1 cellular context compared by ENCODE assay signal in the genomic region with DNA sequence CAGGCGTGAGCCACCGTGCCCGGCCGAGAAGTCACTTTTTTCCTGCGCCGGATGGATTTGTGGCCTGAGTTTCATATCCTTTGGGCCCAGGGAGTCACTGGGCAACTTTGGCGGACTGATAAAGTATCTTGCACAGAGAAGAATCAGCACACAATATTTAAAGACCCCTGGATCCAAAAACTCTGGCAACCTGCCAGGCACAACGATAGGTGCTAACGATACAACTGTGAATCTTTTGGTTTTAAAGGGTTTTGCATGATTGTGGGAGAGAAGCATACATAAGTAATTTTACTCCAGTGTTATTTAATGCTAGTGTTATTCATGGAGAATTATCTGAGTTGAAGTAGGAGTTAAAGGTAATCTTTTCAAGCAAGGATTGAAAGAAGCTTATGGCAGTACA.
TF ChIP-seq lines count a peak whose summit lies in the region.

No MANE protein-coding gene starts in this region.

TF ChIP-seq in GM23338, 12 proteins besides CTCF, POLR2A, EP300 and RAD21 (continued from another document):
- TF ChIP-seq, protein P1, sequence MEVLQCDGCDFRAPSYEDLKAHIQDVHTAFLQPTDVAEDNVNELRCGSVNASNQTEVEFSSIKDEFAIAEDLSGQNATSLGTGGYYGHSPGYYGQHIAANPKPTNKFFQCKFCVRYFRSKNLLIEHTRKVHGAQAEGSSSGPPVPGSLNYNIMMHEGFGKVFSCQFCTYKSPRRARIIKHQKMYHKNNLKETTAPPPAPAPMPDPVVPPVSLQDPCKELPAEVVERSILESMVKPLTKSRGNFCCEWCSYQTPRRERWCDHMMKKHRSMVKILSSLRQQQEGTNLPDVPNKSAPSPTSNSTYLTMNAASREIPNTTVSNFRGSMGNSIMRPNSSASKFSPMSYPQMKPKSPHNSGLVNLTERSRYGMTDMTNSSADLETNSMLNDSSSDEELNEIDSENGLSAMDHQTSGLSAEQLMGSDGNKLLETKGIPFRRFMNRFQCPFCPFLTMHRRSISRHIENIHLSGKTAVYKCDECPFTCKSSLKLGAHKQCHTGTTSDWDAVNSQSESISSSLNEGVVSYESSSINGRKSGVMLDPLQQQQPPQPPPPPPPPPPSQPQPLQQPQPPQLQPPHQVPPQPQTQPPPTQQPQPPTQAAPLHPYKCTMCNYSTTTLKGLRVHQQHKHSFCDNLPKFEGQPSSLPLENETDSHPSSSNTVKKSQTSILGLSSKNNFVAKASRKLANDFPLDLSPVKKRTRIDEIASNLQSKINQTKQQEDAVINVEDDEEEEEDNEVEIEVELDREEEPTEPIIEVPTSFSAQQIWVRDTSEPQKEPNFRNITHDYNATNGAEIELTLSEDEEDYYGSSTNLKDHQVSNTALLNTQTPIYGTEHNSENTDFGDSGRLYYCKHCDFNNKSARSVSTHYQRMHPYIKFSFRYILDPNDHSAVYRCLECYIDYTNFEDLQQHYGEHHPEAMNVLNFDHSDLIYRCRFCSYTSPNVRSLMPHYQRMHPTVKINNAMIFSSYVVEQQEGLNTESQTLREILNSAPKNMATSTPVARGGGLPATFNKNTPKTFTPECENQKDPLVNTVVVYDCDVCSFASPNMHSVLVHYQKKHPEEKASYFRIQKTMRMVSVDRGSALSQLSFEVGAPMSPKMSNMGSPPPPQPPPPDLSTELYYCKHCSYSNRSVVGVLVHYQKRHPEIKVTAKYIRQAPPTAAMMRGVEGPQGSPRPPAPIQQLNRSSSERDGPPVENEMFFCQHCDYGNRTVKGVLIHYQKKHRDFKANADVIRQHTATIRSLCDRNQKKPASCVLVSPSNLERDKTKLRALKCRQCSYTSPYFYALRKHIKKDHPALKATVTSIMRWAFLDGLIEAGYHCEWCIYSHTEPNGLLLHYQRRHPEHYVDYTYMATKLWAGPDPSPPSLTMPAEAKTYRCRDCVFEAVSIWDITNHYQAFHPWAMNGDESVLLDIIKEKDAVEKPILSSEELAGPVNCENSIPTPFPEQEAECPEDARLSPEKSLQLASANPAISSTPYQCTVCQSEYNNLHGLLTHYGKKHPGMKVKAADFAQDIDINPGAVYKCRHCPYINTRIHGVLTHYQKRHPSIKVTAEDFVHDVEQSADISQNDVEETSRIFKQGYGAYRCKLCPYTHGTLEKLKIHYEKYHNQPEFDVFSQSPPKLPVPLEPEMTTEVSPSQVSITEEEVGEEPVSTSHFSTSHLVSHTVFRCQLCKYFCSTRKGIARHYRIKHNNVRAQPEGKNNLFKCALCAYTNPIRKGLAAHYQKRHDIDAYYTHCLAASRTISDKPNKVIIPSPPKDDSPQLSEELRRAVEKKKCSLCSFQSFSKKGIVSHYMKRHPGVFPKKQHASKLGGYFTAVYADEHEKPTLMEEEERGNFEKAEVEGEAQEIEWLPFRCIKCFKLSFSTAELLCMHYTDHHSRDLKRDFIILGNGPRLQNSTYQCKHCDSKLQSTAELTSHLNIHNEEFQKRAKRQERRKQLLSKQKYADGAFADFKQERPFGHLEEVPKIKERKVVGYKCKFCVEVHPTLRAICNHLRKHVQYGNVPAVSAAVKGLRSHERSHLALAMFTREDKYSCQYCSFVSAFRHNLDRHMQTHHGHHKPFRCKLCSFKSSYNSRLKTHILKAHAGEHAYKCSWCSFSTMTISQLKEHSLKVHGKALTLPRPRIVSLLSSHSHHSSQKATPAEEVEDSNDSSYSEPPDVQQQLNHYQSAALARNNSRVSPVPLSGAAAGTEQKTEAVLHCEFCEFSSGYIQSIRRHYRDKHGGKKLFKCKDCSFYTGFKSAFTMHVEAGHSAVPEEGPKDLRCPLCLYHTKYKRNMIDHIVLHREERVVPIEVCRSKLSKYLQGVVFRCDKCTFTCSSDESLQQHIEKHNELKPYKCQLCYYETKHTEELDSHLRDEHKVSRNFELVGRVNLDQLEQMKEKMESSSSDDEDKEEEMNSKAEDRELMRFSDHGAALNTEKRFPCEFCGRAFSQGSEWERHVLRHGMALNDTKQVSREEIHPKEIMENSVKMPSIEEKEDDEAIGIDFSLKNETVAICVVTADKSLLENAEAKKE (CRISPR knock-in tag; IDR thresholded peaks at IDR 0.05): no peak
- no peak for TF ChIP-seq JUNB (IDR thresholded peaks at IDR 0.05; ENCODE audit: unreplicated experiment)
- TF ChIP-seq REST (IDR thresholded peaks at IDR 0.05; ENCODE audit: unreplicated experiment): no peak
